Comparison of ENCODE assay signal across 9 cellular contexts in genomic region chr10:103111031-103111917, GRCh38.
A peak's percentile ranks its signal among the peaks of the same experiment; 100 is the strongest.
DNase-seq lines count a peak whose midpoint lies in the region; ATAC-seq and TF ChIP-seq lines count a peak whose summit lies in the region.
"Had no signal": no experiment of that assay in that cellular context is flagged by ENCODE, and none has a peak within 500 bp of the region (broad histone marks: within the 10 kb centered on the region; RNA-seq: fewer than 3 reads in every experiment).

No MANE protein-coding gene starts in this region.

- POLR2A ChIA-PET in CD8-positive, alpha-beta T cell (lab: Charles Lee) = no interaction called here
- POLR2A ChIA-PET in naive thymus-derived CD4-positive, alpha-beta T cell (lab: Charles Lee) = no interaction called here

- peaks cover 12% of the 10 kb centered on the region for H3K4me1 Mint-ChIP-seq in CD8-positive, alpha-beta T cell (ENCODE audit: low read depth)
- peaks cover 0 to 12% (median 8%) of the 10 kb centered on the region in 7 donors for H3K4me1 Mint-ChIP-seq in naive thymus-derived CD4-positive, alpha-beta T cell
- H3K4me1 Mint-ChIP-seq in endothelial cell (ENCODE audit: unreplicated experiment) = no peaks in the 10 kb centered on the region

- H3K36me3 ChIP-seq in CD8-positive, alpha-beta T cell (ENCODE audit: insufficient read depth, low read length) = no peaks in the 10 kb centered on the region
- H3K36me3 ChIP-seq in esophagus (ENCODE audit: control insufficient read depth in 2 of 2, insufficient read depth in 2 of 2, low read length in 1 of 2) (no peaks in the 10 kb centered on the region), rectal smooth muscle tissue (ENCODE audit: control insufficient read depth, insufficient read depth, low read length) (no peaks in the 10 kb centered on the region)
- H3K36me3 ChIP-seq in naive thymus-derived CD4-positive, alpha-beta T cell (ENCODE audit: control insufficient read depth in 2 of 3, insufficient read depth in 3 of 3, low read length in 3 of 3) = no peaks in the 10 kb centered on the region

- no peaks in the 10 kb centered on the region for H3K27me3 ChIP-seq in CD8-positive, alpha-beta T cell (ENCODE audit: insufficient read depth, low read length)
- H3K27me3 ChIP-seq in esophagus (ENCODE audit: control insufficient read depth in 1 of 2, insufficient read depth in 2 of 2, low read length in 2 of 2) (no peaks in the 10 kb centered on the region), rectal smooth muscle tissue (ENCODE audit: control insufficient read depth, insufficient read depth, low read length) (no peaks in the 10 kb centered on the region)
- H3K27me3 ChIP-seq in naive thymus-derived CD4-positive, alpha-beta T cell (ENCODE audit: control insufficient read depth in 2 of 2, insufficient read depth in 2 of 2, low read length in 2 of 2) = no peaks in the 10 kb centered on the region

- no peak for ATAC-seq in CD8-positive, alpha-beta T cell
- ATAC-seq in GM21360 (IDR thresholded peaks at IDR 0.05; ENCODE audit: unreplicated experiment) (peak; percentile 48), HG03521 (IDR thresholded peaks at IDR 0.05; ENCODE audit: unreplicated experiment) (peak; percentile 45)
- no peak for ATAC-seq in naive thymus-derived CD4-positive, alpha-beta T cell

- peaks cover 34% of the 10 kb centered on the region for H3K36me3 Mint-ChIP-seq in CD8-positive, alpha-beta T cell
- H3K36me3 Mint-ChIP-seq in naive thymus-derived CD4-positive, alpha-beta T cell = peaks cover 3 to 12% (median 6%) of the 10 kb centered on the region in 5 donors
- no peaks in the 10 kb centered on the region for H3K36me3 Mint-ChIP-seq in endothelial cell (ENCODE audit: low read depth, unreplicated experiment)

- H3K27ac Mint-ChIP-seq in CD8-positive, alpha-beta T cell = peak overlapping the region; percentile 61
- H3K27ac Mint-ChIP-seq in naive thymus-derived CD4-positive, alpha-beta T cell = peak overlapping the region in 3 of 9 donors; percentile 10 to 61 (median 60)
- no peak overlapping the region for H3K27ac Mint-ChIP-seq in endothelial cell (ENCODE audit: unreplicated experiment)
- H3K27ac Mint-ChIP-seq: activated naive CD8-positive, alpha-beta T cell treated with anti-CD3 and anti-CD28 coated beads, Interleukin-2, amount 10 ng/mL, durations not matched to agents 7 days and 5 days had no signal

- no peaks in the 10 kb centered on the region for H3K4me1 ChIP-seq in CD8-positive, alpha-beta T cell (ENCODE audit: insufficient read depth, low read length)
- H3K4me1 ChIP-seq in esophagus (ENCODE audit: control insufficient read depth in 2 of 2, insufficient read depth in 2 of 2, low read length in 1 of 2) (no peaks in the 10 kb centered on the region), rectal smooth muscle tissue (ENCODE audit: control insufficient read depth, insufficient read depth, low read length) (peaks cover 10% of the 10 kb centered on the region)
- no peaks in the 10 kb centered on the region for H3K4me1 ChIP-seq in naive thymus-derived CD4-positive, alpha-beta T cell (ENCODE audit: control insufficient read depth in 2 of 2, insufficient read depth in 2 of 2, low read length in 2 of 2)

- H3K9me3 Mint-ChIP-seq in CD8-positive, alpha-beta T cell = no peaks in the 10 kb centered on the region
- H3K9me3 Mint-ChIP-seq in naive thymus-derived CD4-positive, alpha-beta T cell = no peaks in the 10 kb centered on the region
- no peaks in the 10 kb centered on the region for H3K9me3 Mint-ChIP-seq in endothelial cell (ENCODE audit: unreplicated experiment)
- H3K9me3 Mint-ChIP-seq: activated naive CD8-positive, alpha-beta T cell treated with anti-CD3 and anti-CD28 coated beads, Interleukin-2, amount 10 ng/mL, durations not matched to agents 7 days and 5 days had no signal

- H3K9me3 ChIP-seq in CD8-positive, alpha-beta T cell (ENCODE audit: low read length) = no peaks in the 10 kb centered on the region
- H3K9me3 ChIP-seq in esophagus (ENCODE audit: control insufficient read depth in 2 of 2, insufficient read depth in 1 of 2, low read depth in 1 of 2, low read length in 1 of 2) = no peaks in the 10 kb centered on the region
- no peaks in the 10 kb centered on the region for H3K9me3 ChIP-seq in naive thymus-derived CD4-positive, alpha-beta T cell (ENCODE audit: control insufficient read depth in 2 of 3, low read length in 3 of 3)

- H3K9ac ChIP-seq in rectal smooth muscle tissue (ENCODE audit: low read length) = no peak overlapping the region

- H3K27ac ChIP-seq in CD8-positive, alpha-beta T cell (ENCODE audit: low read depth, low read length) = no peak overlapping the region
- peak overlapping the region; percentile 22 to 63 for H3K27ac ChIP-seq in esophagus (ENCODE audit: low read depth in 2 of 2, low read length in 1 of 2)
- peak overlapping the region; percentile 59 for H3K27ac ChIP-seq in rectal smooth muscle tissue (ENCODE audit: low read depth, low read length)
- H3K27ac ChIP-seq in naive thymus-derived CD4-positive, alpha-beta T cell (ENCODE audit: low read depth, low read length) = no peak overlapping the region

- intact Hi-C loops in CD8-positive, alpha-beta T cell (cut with DNase I, micrococcal nuclease) = no loop called here
- intact Hi-C loops in naive thymus-derived CD4-positive, alpha-beta T cell (cut with micrococcal nuclease) = no loop called here

- TF ChIP-seq CTCF in CD8-positive, alpha-beta T cell (IDR thresholded peaks at IDR 0.05) = no peak
- TF ChIP-seq CTCF in endothelial cell (IDR thresholded peaks at IDR 0.05; ENCODE audit: unreplicated experiment) = no peak

- CTCF ChIA-PET in CD8-positive, alpha-beta T cell (lab: Charles Lee) = interaction anchor here (1.0 kb wide), 1 partner anchor 11 kb away, joined by 3 read pairs; no protein-coding TSS in a partner anchor
- CTCF ChIA-PET in naive thymus-derived CD4-positive, alpha-beta T cell (lab: Charles Lee) = no interaction called here

- no peak for DNase-seq in CD8-positive, alpha-beta T cell
- DNase-seq in naive thymus-derived CD4-positive, alpha-beta T cell = no peak
- no peak for DNase-seq in GOT3 (lab: John Stamatoyannopoulos, UW)
- no peak for DNase-seq in endothelial cell (ENCODE audit: low spot score)
- DNase-seq: activated naive CD8-positive, alpha-beta T cell treated with anti-CD3 and anti-CD28 coated beads, Interleukin-2, amount 10 ng/mL, durations not matched to agents 7 days and 5 days had no signal

- H3K4me3 Mint-ChIP-seq in CD8-positive, alpha-beta T cell = no peak overlapping the region
- H3K4me3 Mint-ChIP-seq in naive thymus-derived CD4-positive, alpha-beta T cell = no peak overlapping the region
- no peak overlapping the region for H3K4me3 Mint-ChIP-seq in endothelial cell (ENCODE audit: unreplicated experiment)
- H3K4me3 Mint-ChIP-seq: activated naive CD8-positive, alpha-beta T cell treated with anti-CD3 and anti-CD28 coated beads, Interleukin-2, amount 10 ng/mL, durations not matched to agents 7 days and 5 days had no signal

- no peaks in the 10 kb centered on the region for H3K27me3 Mint-ChIP-seq in CD8-positive, alpha-beta T cell (ENCODE audit: low read depth)
- H3K27me3 Mint-ChIP-seq in naive thymus-derived CD4-positive, alpha-beta T cell = no peaks in the 10 kb centered on the region
- H3K27me3 Mint-ChIP-seq in endothelial cell (ENCODE audit: unreplicated experiment) = no peaks in the 10 kb centered on the region
- H3K27me3 Mint-ChIP-seq: activated naive CD8-positive, alpha-beta T cell treated with anti-CD3 and anti-CD28 coated beads, Interleukin-2, amount 10 ng/mL, durations not matched to agents 7 days and 5 days had no signal

- WGBS in esophagus, 2 donors = 38 to 40% methylated on average over 2 of the region's 2 CpGs

- no peak overlapping the region for H3K4me3 ChIP-seq in CD8-positive, alpha-beta T cell (ENCODE audit: low read depth, low read length)
- H3K4me3 ChIP-seq in esophagus (ENCODE audit: low read depth in 1 of 2, low read length in 2 of 2) (no peak overlapping the region), rectal smooth muscle tissue (ENCODE audit: low read length) (no peak overlapping the region)
- no peak overlapping the region for H3K4me3 ChIP-seq in naive thymus-derived CD4-positive, alpha-beta T cell (ENCODE audit: low read length)

Comparison
In these comparisons a context has a peak if more than half of its experiments do, and no peak if none do; other contexts are left out.
1. ATAC-seq: peak in GM21360 (single experiment) and HG03521 (single experiment); none in CD8-positive, alpha-beta T cell (single experiment) and naive thymus-derived CD4-positive, alpha-beta T cell (single experiment).
2. H3K27ac ChIP-seq: peak in esophagus (2 of 2) and rectal smooth muscle tissue (single experiment); none in CD8-positive, alpha-beta T cell (single experiment) and naive thymus-derived CD4-positive, alpha-beta T cell (single experiment).